In genomic region chr3:191345334-191345733, GRCh38 we compare ENCODE assay signal across 19 cellular contexts. TPM values are rescaled to one million over a fixed set of nuclear protein-coding genes. Genes with fewer than 3 reads are reported as not detected.
A peak's percentile ranks its signal among the peaks of the same experiment; 100 is the strongest.
DNase-seq lines count a peak whose midpoint lies in the region; ATAC-seq, FAIRE-seq and TF ChIP-seq lines count a peak whose summit lies in the region.
"Had no signal": no experiment of that assay in that cellular context is flagged by ENCODE, and none has a peak within 500 bp of the region (broad histone marks: within the 10 kb centered on the region; RNA-seq: fewer than 3 reads in every experiment).

No MANE protein-coding gene starts in this region.

- no peak overlapping the region for H3K27ac ChIP-seq in GM23248
- H3K27ac ChIP-seq in astrocyte (ENCODE audit: low read depth, low read length) = no peak overlapping the region
- no peak overlapping the region for H3K27ac ChIP-seq in mesenchymal stem cell (ENCODE audit: low read length, poor library complexity, severe bottlenecking)
- no peak overlapping the region for H3K27ac ChIP-seq in right cardiac atrium (ENCODE audit: low read length)
- H3K27ac ChIP-seq in effector memory CD4-positive, alpha-beta T cell (ENCODE audit: insufficient read depth, low read length, poor library complexity, severe bottlenecking) = no peak overlapping the region
- H3K27ac ChIP-seq in tibial artery = peak overlapping the region in 1 of 2 donors; percentile 30
- H3K27ac ChIP-seq: HL-60, PC-9, SK-N-MC had no signal

- no peaks in the 10 kb centered on the region for H3K27me3 Mint-ChIP-seq in IgD-negative memory B cell
- no peaks in the 10 kb centered on the region for H3K27me3 Mint-ChIP-seq in astrocyte (ENCODE audit: low read depth, unreplicated experiment)

- H3K27ac Mint-ChIP-seq in IgD-negative memory B cell (peak overlapping the region; percentile 6 to 18 (median 6)), astrocyte (ENCODE audit: unreplicated experiment) (no peak overlapping the region)
- H3K27ac Mint-ChIP-seq: CD8-positive, alpha-beta T cell had no signal

- H3K4me1 Mint-ChIP-seq in IgD-negative memory B cell = peaks cover 78 to 83% (median 82%) of the 10 kb centered on the region in 3 donors
- H3K4me1 Mint-ChIP-seq in astrocyte (ENCODE audit: low read depth, unreplicated experiment) = peaks cover 55% of the 10 kb centered on the region

- H4K20me1 ChIP-seq in GM23248 (ENCODE audit: insufficient read depth) (no peaks in the 10 kb centered on the region), astrocyte (ENCODE audit: insufficient read depth, low read length) (peaks cover 46% of the 10 kb centered on the region)

- 0 out of 2 replicates have a peak, but pooled peaks cover 6% of the 10 kb centered on the region for H3F3A ChIP-seq in GM23248 (ENCODE audit: insufficient read depth)

- H2AFZ ChIP-seq in GM23248 (no peak overlapping the region), astrocyte (ENCODE audit: low read depth, low read length) (no peak overlapping the region), mesenchymal stem cell (ENCODE audit: low read depth, low read length) (no peak overlapping the region)
- H2AFZ ChIP-seq: PC-9 had no signal

- peak overlapping the region in 3 of 4 donors; percentile 15 to 47 (median 35) for H3K4me3 Mint-ChIP-seq in IgD-negative memory B cell
- no peak overlapping the region for H3K4me3 Mint-ChIP-seq in astrocyte (ENCODE audit: unreplicated experiment)
- H3K4me3 Mint-ChIP-seq: CD8-positive, alpha-beta T cell had no signal

- no peak overlapping the region for H2BK5ac ChIP-seq in mesenchymal stem cell (ENCODE audit: low read depth, low read length, poor library complexity, severe bottlenecking)

- no peak overlapping the region for H4K91ac ChIP-seq in mesenchymal stem cell (ENCODE audit: low read length)

- no peak overlapping the region for H2BK15ac ChIP-seq in mesenchymal stem cell (ENCODE audit: low read depth, poor library complexity, severe bottlenecking)

- peaks cover 3% of the 10 kb centered on the region for H3K36me3 Mint-ChIP-seq in IgD-negative memory B cell
- H3K36me3 Mint-ChIP-seq in astrocyte (ENCODE audit: low read depth, unreplicated experiment) = no peaks in the 10 kb centered on the region
- H3K36me3 Mint-ChIP-seq: CD8-positive, alpha-beta T cell had no signal

- H3K23ac ChIP-seq in mesenchymal stem cell (ENCODE audit: low read length in 2 of 2) = no peak overlapping the region

- H3K79me2 ChIP-seq in GM23248 (ENCODE audit: insufficient read depth) = peaks cover 100% of the 10 kb centered on the region
- H3K79me2 ChIP-seq in astrocyte (ENCODE audit: insufficient read depth, low read length) = peaks cover 100% of the 10 kb centered on the region

- H3K4me3 ChIP-seq in GM23248 (no peak overlapping the region), astrocyte (ENCODE audit: insufficient read depth, low read depth, low read length) (no peak overlapping the region), mesenchymal stem cell (ENCODE audit: insufficient read depth in 1 of 2, low read depth in 1 of 2, low read length in 2 of 2) (no peak overlapping the region), right cardiac atrium (ENCODE audit: low read length) (no peak overlapping the region), tibial artery (no peak overlapping the region)
- H3K4me3 ChIP-seq in effector memory CD4-positive, alpha-beta T cell (ENCODE audit: insufficient read depth, low read depth, low read length, poor library complexity, severe bottlenecking) = no peak overlapping the region
- H3K4me3 ChIP-seq: MG63, PC-9, SK-N-MC had no signal

- H2BK12ac ChIP-seq in mesenchymal stem cell (ENCODE audit: low read length in 2 of 2) = no peak overlapping the region

- H3K9ac ChIP-seq in GM23248 = no peak overlapping the region
- H3K9ac ChIP-seq in astrocyte (ENCODE audit: low read length) = no peak overlapping the region
- no peak overlapping the region for H3K9ac ChIP-seq in mesenchymal stem cell (ENCODE audit: low read length)

- no peak overlapping the region for H3K4ac ChIP-seq in mesenchymal stem cell (ENCODE audit: low read depth in 1 of 2, low read length in 2 of 2)

- no peak overlapping the region for H4K8ac ChIP-seq in mesenchymal stem cell (ENCODE audit: low read length)

- H3K4me2 ChIP-seq in GM23248 (ENCODE audit: unreplicated experiment) (no peak overlapping the region), astrocyte (ENCODE audit: low read length) (no peak overlapping the region), mesenchymal stem cell (ENCODE audit: low read length, poor library complexity, severe bottlenecking) (no peak overlapping the region)
- H3K4me2 ChIP-seq: PC-9 had no signal

- H3K36me3 ChIP-seq in GM23248 (ENCODE audit: low read depth) (no peaks in the 10 kb centered on the region), astrocyte (ENCODE audit: insufficient read depth, low read length) (no peaks in the 10 kb centered on the region), mesenchymal stem cell (ENCODE audit: control insufficient read depth in 1 of 2, insufficient read depth in 2 of 2, low read depth in 1 of 2, low read length in 2 of 2) (no peaks in the 10 kb centered on the region), tibial artery (no peaks in the 10 kb centered on the region)
- H3K36me3 ChIP-seq in effector memory CD4-positive, alpha-beta T cell (ENCODE audit: control insufficient read depth, insufficient read depth, low read length) = no peaks in the 10 kb centered on the region
- H3K36me3 ChIP-seq: BE2C, MG63 had no signal

- no peaks in the 10 kb centered on the region for H3K9me2 ChIP-seq in GM23248 (ENCODE audit: insufficient read depth)

- no peak for FAIRE-seq in astrocyte (lab: Jason Lieb, UNC)

- in situ Hi-C loops in GM23248 (cut with MboI) = no loop called here

- TF ChIP-seq CTCF in astrocyte (IDR thresholded peaks at IDR 0.05; ENCODE audit: insufficient read depth, low read depth, low read length) = no peak
- no peak for TF ChIP-seq CTCF in tibial artery (IDR thresholded peaks at IDR 0.05)

- ATAC-seq in right cardiac atrium = no peak
- ATAC-seq: CD8-positive, alpha-beta T cell; Right ventricle myocardium inferior had no signal

- H3K18ac ChIP-seq in mesenchymal stem cell (ENCODE audit: low read depth in 1 of 2, low read length in 2 of 2) = no peak overlapping the region

- H3K9me3 ChIP-seq in GM23248 (ENCODE audit: low read depth) = no peaks in the 10 kb centered on the region
- no peaks in the 10 kb centered on the region for H3K9me3 ChIP-seq in astrocyte (ENCODE audit: insufficient read depth, low read depth, low read length)
- H3K9me3 ChIP-seq in mesenchymal stem cell (ENCODE audit: control insufficient read depth, low read length) = no peaks in the 10 kb centered on the region
- H3K9me3 ChIP-seq in right cardiac atrium (ENCODE audit: control insufficient read depth, low read length) = no peaks in the 10 kb centered on the region
- H3K9me3 ChIP-seq in effector memory CD4-positive, alpha-beta T cell (ENCODE audit: control insufficient read depth, low read length) = no peaks in the 10 kb centered on the region
- H3K9me3 ChIP-seq in tibial artery = no peaks in the 10 kb centered on the region
- H3K9me3 ChIP-seq: BE2C, MG63 had no signal

- no peaks in the 10 kb centered on the region for H3K27me3 ChIP-seq in GM23248 (replicated peaks; ENCODE audit: insufficient read depth)
- no peaks in the 10 kb centered on the region for H3K27me3 ChIP-seq in astrocyte (ENCODE audit: insufficient read depth, low read length)
- H3K27me3 ChIP-seq in mesenchymal stem cell (ENCODE audit: control insufficient read depth in 1 of 2, insufficient read depth in 1 of 2, low read length in 2 of 2) = no peaks in the 10 kb centered on the region
- no peaks in the 10 kb centered on the region for H3K27me3 ChIP-seq in right cardiac atrium (ENCODE audit: control insufficient read depth, insufficient read depth)
- H3K27me3 ChIP-seq in effector memory CD4-positive, alpha-beta T cell (replicated peaks; ENCODE audit: control insufficient read depth, insufficient read depth, low read length, poor library complexity, severe bottlenecking) = no peaks in the 10 kb centered on the region
- H3K27me3 ChIP-seq in tibial artery = no peaks in the 10 kb centered on the region
- H3K27me3 ChIP-seq: BE2C, MG63 had no signal

- no peaks in the 10 kb centered on the region for H3K79me1 ChIP-seq in mesenchymal stem cell (replicated peaks; ENCODE audit: low read length, poor library complexity, severe bottlenecking)

- H3K4me1 ChIP-seq in GM23248 (ENCODE audit: insufficient read depth) (peaks cover 32% of the 10 kb centered on the region), astrocyte (ENCODE audit: insufficient read depth, low read length) (peaks cover 10% of the 10 kb centered on the region), mesenchymal stem cell (ENCODE audit: control insufficient read depth, insufficient read depth, low read depth, low read length) (peaks cover 8% of the 10 kb centered on the region), right cardiac atrium (ENCODE audit: control insufficient read depth, insufficient read depth, low read length) (peaks cover 7% of the 10 kb centered on the region), tibial artery (peaks cover 0 to 97% (median 53%) of the 10 kb centered on the region in 4 donors)
- no peaks in the 10 kb centered on the region for H3K4me1 ChIP-seq in effector memory CD4-positive, alpha-beta T cell (ENCODE audit: control insufficient read depth, insufficient read depth, low read length, poor library complexity, severe bottlenecking)
- H3K4me1 ChIP-seq: BE2C had no signal

- DNase-seq in GM23248 (peak; percentile 25), astrocyte (ENCODE audit: low read depth) (peak; percentile 41), mesenchymal stem cell (peak; percentile 61), right cardiac atrium (no peak), tibial artery (no peak)
- DNase-seq in activated CD4-positive, CD25-positive, alpha-beta regulatory T cell (lab: John Stamatoyannopoulos, UW) = no peak
- DNase-seq in effector memory CD4-positive, alpha-beta T cell = no peak
- DNase-seq: ACHN; BE2C; CD8-positive, alpha-beta T cell; KG1; MG63; NCI-H1105 treated with DMSO at 0.1 percent for 48 hours; NCI-H187; PC-9 had no signal

- no peaks in the 10 kb centered on the region for H3K9me3 Mint-ChIP-seq in IgD-negative memory B cell
- no peaks in the 10 kb centered on the region for H3K9me3 Mint-ChIP-seq in astrocyte (ENCODE audit: unreplicated experiment)
- H3K9me3 Mint-ChIP-seq: CD8-positive, alpha-beta T cell had no signal

- no peak overlapping the region for H3K14ac ChIP-seq in mesenchymal stem cell (ENCODE audit: low read length in 2 of 2)

- intact Hi-C loops in right cardiac atrium (cut with DNase I) = no loop called here
- intact Hi-C loops in tibial artery (cut with DNase I; ENCODE audit: low total_unique reads) = no loop called here

- 85 to 90% methylated on average over 5 of the region's 5 CpGs for WGBS in GM23248 (ENCODE audit: low coverage in 1 of 2, low lambda C conversion rate in 2 of 2, missing lambda C conversion rate in 2 of 2), 2 experiments
- 91% methylated on average over 5 of the region's 5 CpGs for WGBS in mesenchymal stem cell
- 93% methylated on average over 5 of the region's 5 CpGs for WGBS in right cardiac atrium

- H2AK5ac ChIP-seq in mesenchymal stem cell (ENCODE audit: low read length, severe bottlenecking) = no peak overlapping the region

- H2BK120ac ChIP-seq in mesenchymal stem cell (ENCODE audit: low read depth, low read length) = no peak overlapping the region

RNA-seq across cellular contexts. Expression of gene UTS2B, which starts 15.0 kb away (rescaled TPM):
- total RNA-seq in GM23248 (2014; rRNA removed; shearing (Covaris generic)) = under 0.01 and 0.22 TPM in 2 replicates
- polyA plus RNA-seq in GM23248 (2016; fragmentation: Nextera tagmentation; extraction: Ambion mirVana) (0.23 and 0.61 TPM in 2 replicates), IgD-negative memory B cell (4.2 TPM), right cardiac atrium (0.16 TPM)
- total RNA-seq in astrocyte (0.75 TPM in 1 of 2 replicates, not detected in the other), right cardiac atrium (1 to 10 TPM in 1 of 4 donors, under 1 TPM in 3; 0.39 to 1.2 (median 0.43) TPM)
- 0.55 TPM for polyA plus RNA-seq in mesenchymal stem cell (2013, experiment 1 of 2)
- 0.55 TPM for polyA plus RNA-seq in mesenchymal stem cell (2013, experiment 2 of 2)
- total RNA-seq: CD8-positive, alpha-beta T cell had no signal

RNA-seq across cellular contexts. Expression of gene CCDC50, which starts 16.1 kb away (rescaled TPM):
- 68.6 and 80.7 TPM in 2 replicates for total RNA-seq in GM23248 (2014; rRNA removed; shearing (Covaris generic))
- 61.8 and 63.0 TPM in 2 replicates for polyA plus RNA-seq in GM23248 (2016; fragmentation: Nextera tagmentation; extraction: Ambion mirVana)
- 98.9 TPM for polyA plus RNA-seq in IgD-negative memory B cell
- 88.1 and 89.9 TPM in 2 replicates for total RNA-seq in astrocyte
- polyA plus RNA-seq in mesenchymal stem cell (2013, experiment 1 of 2) = 83.5 TPM
- 86.8 TPM for polyA plus RNA-seq in mesenchymal stem cell (2013, experiment 2 of 2)
- total RNA-seq in right cardiac atrium = 10 to 100 TPM; 47.6 to 67.5 (median 51.3) TPM
- 22.5 TPM for polyA plus RNA-seq in right cardiac atrium

Comparison
In these comparisons a context has a peak if more than half of its experiments do, and no peak if none do; other contexts are left out.
1. DNase-seq: peak in GM23248 (single experiment), astrocyte (single experiment) and mesenchymal stem cell (single experiment); none in activated CD4-positive, CD25-positive, alpha-beta regulatory T cell (0 of 4), right cardiac atrium (0 of 3), effector memory CD4-positive, alpha-beta T cell (0 of 3) and tibial artery (0 of 2).